ENCODE assay signal across 10 cellular contexts in the genomic region with DNA sequence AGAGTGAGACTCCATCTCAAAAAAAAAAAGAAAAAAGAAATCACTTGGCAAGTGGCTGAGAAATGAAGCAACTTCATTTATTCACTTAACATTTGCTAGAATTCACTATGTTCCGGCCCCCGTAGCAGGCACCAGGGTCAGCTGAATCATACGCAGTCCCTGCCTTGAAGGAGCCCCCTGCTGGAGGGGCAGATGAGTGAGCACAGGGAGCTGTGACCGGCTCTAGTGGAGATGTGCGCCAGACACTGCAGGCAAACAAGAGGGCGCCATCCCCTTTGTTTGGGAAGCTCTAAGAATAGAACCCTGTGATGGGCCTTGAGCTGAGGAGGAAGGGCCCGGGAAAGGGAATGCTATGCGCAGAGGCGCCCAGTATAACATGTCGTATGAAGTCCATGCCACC. TPM values are rescaled to one million over a fixed set of nuclear protein-coding genes. Genes with fewer than 3 reads are reported as not detected.
DNase-seq lines count a peak whose midpoint lies in the region; ATAC-seq and TF ChIP-seq lines count a peak whose summit lies in the region.
"Had no signal": no experiment of that assay in that cellular context is flagged by ENCODE, and none has a peak within 500 bp of the region (broad histone marks: within the 10 kb centered on the region; RNA-seq: fewer than 3 reads in every experiment).

No MANE protein-coding gene starts in this region.

- DNase-seq in GM12865 (ENCODE audit: low read depth) = no peak
- peak; percentile 90 to 93 for DNase-seq in SHP77 (lab: John Stamatoyannopoulos, UW)
- no peak for DNase-seq in A172 (ENCODE audit: low spot score)
- DNase-seq in stimulated activated CD4-positive, alpha-beta T cell treated with anti-CD3 and anti-CD28 coated beads, Interleukin-2, amount 100 ng/mL, for 48 hours = no peak
- DNase-seq: stimulated activated naive B cell treated with anti-CD40 and anti-IgM and Interleukin-4, amounts not matched to agents 10 μg/mL and 1 μg/mL and 100 μg/mL, for 72 hours; T-helper 2 cell had no signal

- ATAC-seq in gastroesophageal sphincter = no peak
- ATAC-seq in GM18505 (IDR thresholded peaks at IDR 0.05; ENCODE audit: unreplicated experiment) = no peak
- ATAC-seq in HG03571 (IDR thresholded peaks at IDR 0.05; ENCODE audit: unreplicated experiment) = no peak

- TF ChIP-seq POLR2A in gastroesophageal sphincter (IDR thresholded peaks at IDR 0.05) = no peak
- no peak for TF ChIP-seq POLR2A in GM18505 (IDR thresholded peaks at IDR 0.05; ENCODE audit: borderline replicate concordance, extremely low read depth, insufficient read depth, insufficient read length)

- 86 to 100% methylated on average over 1 to 7 of the region's 10 CpGs for WGBS in gastroesophageal sphincter (ENCODE audit: low coverage in 1 of 2), 2 donors

- H3K27me3 ChIP-seq in gastroesophageal sphincter = no peaks in the 10 kb centered on the region

- H3K4me1 ChIP-seq in gastroesophageal sphincter = peaks cover 0 to 30% (median 0%) of the 10 kb centered on the region in 3 donors

- H3K4me3 ChIP-seq in GM12865 (ENCODE audit: low read depth, low read length) = no peak overlapping the region
- no peak overlapping the region for H3K4me3 ChIP-seq in gastroesophageal sphincter

- no peak for TF ChIP-seq EP300 in gastroesophageal sphincter (IDR thresholded peaks at IDR 0.05)

- no peaks in the 10 kb centered on the region for H3K9me3 ChIP-seq in gastroesophageal sphincter

- peaks cover 0 to 96% of the 10 kb centered on the region in 2 donors for H3K36me3 ChIP-seq in gastroesophageal sphincter

- H3K27ac ChIP-seq in 22Rv1 (no peak overlapping the region), gastroesophageal sphincter (peak overlapping the region in 1 of 4 donors; percentile 47)

- TF ChIP-seq CTCF in 22Rv1 (IDR thresholded peaks at IDR 0.05) (peak; percentile 47), GM12865 (IDR thresholded peaks at IDR 0.05; ENCODE audit: insufficient read depth, low read depth, low read length, missing control alignments) (peak; percentile 18), gastroesophageal sphincter (IDR thresholded peaks at IDR 0.05) (peak in 3 of 4 experiments; percentile 30 to 39 (median 37))

RNA-seq across cellular contexts. Expression of gene RPL26L1, which starts 20.2 kb away (rescaled TPM):
- total RNA-seq in gastroesophageal sphincter = 10 to 100 TPM; 14.7 to 34.9 (median 22.5) TPM
- total RNA-seq in A172 (2014; rRNA removed; shearing (Covaris generic)) = 187 and 205 TPM in 2 replicates

RNA-seq across cellular contexts. Expression of gene ATP6V0E1, which starts 44.5 kb away (rescaled TPM):
- 100 to 1,000 TPM in 3 of 4 donors, 10 to 100 TPM in 1; 94.0 to 163 (median 124) TPM for total RNA-seq in gastroesophageal sphincter
- total RNA-seq in A172 (2014; rRNA removed; shearing (Covaris generic)) = 367 and 419 TPM in 2 replicates

Comparison
In these comparisons a context has a peak if more than half of its experiments do, and no peak if none do; other contexts are left out.
1. DNase-seq: peak in SHP77 (2 of 2); none in GM12865 (single experiment), A172 (single experiment) and stimulated activated CD4-positive, alpha-beta T cell treated with anti-CD3 and anti-CD28 coated beads, Interleukin-2, amount 100 ng/mL, for 48 hours (0 of 2).
2. Peak in every context shown above with its lines, with median percentiles within 50 percentile points of each other: CTCF ChIP-seq.